ENCODE assay signal across 2 cellular contexts in genomic region chr17:61505846-61506627, GRCh38.
TF ChIP-seq lines count a peak whose summit lies in the region.

No MANE protein-coding gene starts in this region.

TF ChIP-seq in IMR-90, 13 proteins besides CTCF, POLR2A, EP300 and RAD21:
- no peak for TF ChIP-seq MXI1 (IDR thresholded peaks at IDR 0.05; ENCODE audit: borderline replicate concordance, low read depth, low read length)
- no peak for TF ChIP-seq BHLHE40 (IDR thresholded peaks at IDR 0.05; ENCODE audit: low read depth, low read length)
- TF ChIP-seq MAFK (IDR thresholded peaks at IDR 0.05; ENCODE audit: low read depth, low read length) = no peak
- no peak for TF ChIP-seq NFE2L2 (IDR thresholded peaks at IDR 0.05; ENCODE audit: low read depth, low read length)
TF ChIP-seq in IMR-90: peak in this region for 0.

TF ChIP-seq in H1, 55 proteins besides CTCF, POLR2A, EP300 and RAD21:
- TF ChIP-seq EZH2 (IDR thresholded peaks at IDR 0.05; ENCODE audit: low read depth, low read length, severe bottlenecking) (no peak), TBP (IDR thresholded peaks at IDR 0.05; ENCODE audit: low read depth, low read length) (no peak), KDM1A (IDR thresholded peaks at IDR 0.05; ENCODE audit: borderline replicate concordance, low read length) (no peak), ASH2L (IDR thresholded peaks at IDR 0.05; ENCODE audit: low read length) (no peak), POU5F1 (IDR thresholded peaks at IDR 0.05; ENCODE audit: low read depth, low read length) (no peak), BACH1 (IDR thresholded peaks at IDR 0.05; ENCODE audit: low read length) (no peak), SIN3A (conservative IDR thresholded peaks at IDR 0.05 in 1 of 2, IDR thresholded peaks at IDR 0.05 in 1 of 2; ENCODE audit: low read depth in 1 of 2, low read length in 2 of 2) (no peak), ATF2 (IDR thresholded peaks at IDR 0.05; ENCODE audit: low read length) (no peak), ATF3 (IDR thresholded peaks at IDR 0.05; ENCODE audit: insufficient read depth, low read depth, low read length) (no peak), SAP30 (IDR thresholded peaks at IDR 0.05; ENCODE audit: insufficient read depth, insufficient replicate concordance, low read length) (no peak), SUZ12 (IDR thresholded peaks at IDR 0.05; ENCODE audit: low read length) (no peak), SP1 (IDR thresholded peaks at IDR 0.05; ENCODE audit: low read depth, low read length) (no peak), SRF (IDR thresholded peaks at IDR 0.05; ENCODE audit: low read depth, low read length) (no peak), EGR1 (IDR thresholded peaks at IDR 0.05; ENCODE audit: borderline replicate concordance, low read depth, low read length) (no peak), CHD2 (IDR thresholded peaks at IDR 0.05; ENCODE audit: low read length) (no peak)
